Comparison of ENCODE assay signal across 9 cellular contexts in the genomic region with DNA sequence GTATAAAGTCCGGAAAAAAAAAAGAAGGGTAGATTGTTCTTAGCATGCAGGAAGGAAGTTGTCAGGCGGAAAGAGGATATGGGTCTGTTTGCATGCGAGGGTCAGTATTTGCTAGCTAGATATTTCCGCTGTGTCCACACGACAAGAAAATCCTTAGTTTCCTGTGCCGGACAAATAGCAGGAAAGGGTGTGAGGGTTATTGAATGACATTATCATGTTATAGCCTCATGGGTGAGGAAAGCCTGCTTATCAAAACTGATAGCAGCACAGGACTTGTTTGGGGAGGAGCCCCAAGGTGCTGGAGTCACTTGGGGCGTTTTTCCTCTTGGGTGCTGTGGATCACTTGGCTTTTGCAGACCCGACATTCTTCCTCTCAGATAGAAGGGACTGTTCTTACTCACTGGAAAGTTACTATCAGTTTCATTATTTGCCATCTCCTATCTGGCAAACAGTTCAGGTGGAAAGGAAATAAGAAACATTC.
DNase-seq lines count a peak whose midpoint lies in the region; ATAC-seq and TF ChIP-seq lines count a peak whose summit lies in the region.
"Had no signal": no experiment of that assay in that cellular context is flagged by ENCODE, and none has a peak within 500 bp of the region (broad histone marks: within the 10 kb centered on the region; RNA-seq: fewer than 3 reads in every experiment).

No MANE protein-coding gene starts in this region.

- ATAC-seq in HG03469 (IDR thresholded peaks at IDR 0.05; ENCODE audit: unreplicated experiment) (peak; percentile 53), HG03025 (IDR thresholded peaks at IDR 0.05; ENCODE audit: low FRiP score, unreplicated experiment) (no peak)
- peak; percentile 68 for ATAC-seq in stimulated activated effector memory CD8-positive, alpha-beta T cell treated with anti-CD3 and anti-CD28 coated beads, Interleukin-12 subunit alpha, Interleukin-12 subunit beta, amount 100 ng/mL, for 72 hours

- intact Hi-C loops in esophagus muscularis mucosa (cut with DNase I): no loop called here

- TF ChIP-seq EP300 in esophagus muscularis mucosa (IDR thresholded peaks at IDR 0.05): no peak

- peak overlapping the region; percentile 22 for H3K4me3 Mint-ChIP-seq in stimulated activated effector memory CD8-positive, alpha-beta T cell treated with anti-CD3 and anti-CD28 coated beads, Interleukin-12 subunit alpha, Interleukin-12 subunit beta, amount 100 ng/mL, for 72 hours

- H3K27me3 ChIP-seq in esophagus muscularis mucosa: no peaks in the 10 kb centered on the region

- 66% methylated on average over 8 of the region's 8 CpGs for WGBS in esophagus muscularis mucosa

- no peaks in the 10 kb centered on the region for H3K9me3 Mint-ChIP-seq in stimulated activated effector memory CD8-positive, alpha-beta T cell treated with anti-CD3 and anti-CD28 coated beads, Interleukin-12 subunit alpha, Interleukin-12 subunit beta, amount 100 ng/mL, for 72 hours

- no peaks in the 10 kb centered on the region for H3K36me3 Mint-ChIP-seq in stimulated activated effector memory CD8-positive, alpha-beta T cell treated with anti-CD3 and anti-CD28 coated beads, Interleukin-12 subunit alpha, Interleukin-12 subunit beta, amount 100 ng/mL, for 72 hours

- peak overlapping the region; percentile 4 to 76 (median 55) for H3K27ac ChIP-seq in esophagus muscularis mucosa (replicated peaks in 1 of 4)

- H3K27ac Mint-ChIP-seq in stimulated activated effector memory CD8-positive, alpha-beta T cell treated with anti-CD3 and anti-CD28 coated beads, Interleukin-12 subunit alpha, Interleukin-12 subunit beta, amount 100 ng/mL, for 72 hours: peak overlapping the region; percentile 35

- H3K4me1 Mint-ChIP-seq in stimulated activated effector memory CD8-positive, alpha-beta T cell treated with anti-CD3 and anti-CD28 coated beads, Interleukin-12 subunit alpha, Interleukin-12 subunit beta, amount 100 ng/mL, for 72 hours: peaks cover 6% of the 10 kb centered on the region

- H3K4me3 ChIP-seq in esophagus muscularis mucosa: no peak overlapping the region

- peaks cover 36 to 75% (median 63%) of the 10 kb centered on the region in 4 donors for H3K4me1 ChIP-seq in esophagus muscularis mucosa

- H3K9me3 ChIP-seq in esophagus muscularis mucosa: no peaks in the 10 kb centered on the region
- H3K9me3 ChIP-seq: SK-N-SH had no signal

- DNase-seq in activated CD4-positive, alpha-beta T cell treated with anti-CD3 and anti-CD28 coated beads for 48 hours: peak; percentile 5
- no peak for DNase-seq in activated CD4-positive, alpha-beta T cell treated with anti-CD3 and anti-CD28 coated beads, Interleukin-2, amount 50 U/mL, for 48 hours
- DNase-seq in esophagus muscularis mucosa (ENCODE audit: extremely low spot score) (no peak), DMS53 (lab: John Stamatoyannopoulos, UW) (no peak), kidney tubule cell (ENCODE audit: low spot score) (no peak)
- no peak for DNase-seq in stimulated activated effector memory CD8-positive, alpha-beta T cell treated with anti-CD3 and anti-CD28 coated beads, Interleukin-12 subunit alpha, Interleukin-12 subunit beta, amount 100 ng/mL, for 72 hours (ENCODE audit: low spot score in 2 of 2)
- DNase-seq: SK-N-SH had no signal

- no peak for TF ChIP-seq CTCF in esophagus muscularis mucosa (IDR thresholded peaks at IDR 0.05)

- no peak for TF ChIP-seq POLR2A in esophagus muscularis mucosa (IDR thresholded peaks at IDR 0.05; ENCODE audit: low read depth)

- no peaks in the 10 kb centered on the region for H3K36me3 ChIP-seq in esophagus muscularis mucosa
